Comparison of ENCODE assay signal across 10 cellular contexts in genomic region chr20:22583773-22584629, GRCh38. TPM values are rescaled to one million over a fixed set of nuclear protein-coding genes. Genes with fewer than 3 reads are reported as not detected.
DNase-seq lines count a peak whose midpoint lies in the region; ATAC-seq, FAIRE-seq and TF ChIP-seq lines count a peak whose summit lies in the region.
"Had no signal": no experiment of that assay in that cellular context is flagged by ENCODE, and none has a peak within 500 bp of the region (broad histone marks: within the 10 kb centered on the region; RNA-seq: fewer than 3 reads in every experiment).

Gene FOXA2, minus strand, starts transcription at chr20:22584572. Its CDS starts 294 bp downstream, at chr20:22584278.

- DNase-seq in SK-N-SH (no peak), Peyer's patch (peak in 1 of 3 donors; percentile 76), keratinocyte (ENCODE audit: low read depth, low spot score) (no peak), thoracic aorta (ENCODE audit: low spot score) (no peak), hypothalamus (lab: John Stamatoyannopoulos, UW) (no peak), OCI-LY7 (ENCODE audit: low spot score) (no peak)

- H3K27me3 ChIP-seq in SK-N-SH (ENCODE audit: insufficient read depth) = peaks cover 83% of the 10 kb centered on the region
- peaks cover 0 to 23% of the 10 kb centered on the region in 2 donors for H3K27me3 ChIP-seq in Peyer's patch
- H3K27me3 ChIP-seq in keratinocyte (ENCODE audit: control insufficient read depth, extremely low read depth, insufficient read depth, low read length) = peaks cover 80% of the 10 kb centered on the region
- peaks cover 4% of the 10 kb centered on the region for H3K27me3 ChIP-seq in thoracic aorta (replicated peaks; ENCODE audit: insufficient read depth)

- CTCF ChIA-PET in SK-N-SH (lab: Yijun Ruan, JAX) (no interaction called here), OCI-LY7 (lab: Charles Lee; ENCODE audit: unreplicated experiment) (no interaction called here)

- dilution Hi-C loops in keratinocyte (cut with MboI; ENCODE audit: extremely low pct_ligation_motif_present, low sequenced_read_pairs) = no loop called here

- H3K4me2 ChIP-seq in SK-N-SH (peak within 1 kb of the TSS; percentile 62; the same call in 1 of the 2 replicates), keratinocyte (ENCODE audit: control insufficient read depth, extremely low read depth, insufficient read depth, low read depth, low read length) (peak within 1 kb of the TSS; percentile 70), OCI-LY7 (ENCODE audit: low read length) (no peak within 1 kb of the TSS)

- H3K9me3 ChIP-seq in SK-N-SH (no peaks in the 10 kb centered on the region), Peyer's patch (peaks cover 0 to 16% (median 0%) of the 10 kb centered on the region in 4 donors), keratinocyte (ENCODE audit: control insufficient read depth, low read depth, low read length) (no peaks in the 10 kb centered on the region), thoracic aorta (no peaks in the 10 kb centered on the region), OCI-LY7 (ENCODE audit: low read length) (no peaks in the 10 kb centered on the region)

- no peak for TF ChIP-seq CTCF in SK-N-SH (IDR thresholded peaks at IDR 0.05)
- no peak for TF ChIP-seq CTCF in Peyer's patch (IDR thresholded peaks at IDR 0.05)
- no peak for TF ChIP-seq CTCF in keratinocyte (optimal IDR thresholded peaks at IDR 0.05 in 1 of 3, IDR thresholded peaks at IDR 0.05 in 1 of 3, conservative IDR thresholded peaks at IDR 0.05 in 1 of 3; ENCODE audit: extremely low read depth in 1 of 3, insufficient read depth in 2 of 3, low read length in 3 of 3)
- no peak for TF ChIP-seq CTCF in thoracic aorta (IDR thresholded peaks at IDR 0.05)
- TF ChIP-seq CTCF in OCI-LY7 (conservative IDR thresholded peaks at IDR 0.05; ENCODE audit: low read length) = no peak

- TF ChIP-seq POLR2A in Peyer's patch (IDR thresholded peaks at IDR 0.05) = no peak

- intact Hi-C loops in OCI-LY7 (cut with micrococcal nuclease; ENCODE audit: unreplicated experiment) = no loop called here

- no peaks in the 10 kb centered on the region for H4K20me1 ChIP-seq in SK-N-SH (ENCODE audit: insufficient read depth)
- no peaks in the 10 kb centered on the region for H4K20me1 ChIP-seq in keratinocyte (ENCODE audit: control insufficient read depth, extremely low read depth, insufficient read depth, low read length)
- no peaks in the 10 kb centered on the region for H4K20me1 ChIP-seq in OCI-LY7 (ENCODE audit: insufficient read depth, low read length)

- no TSS peak for BruUV-seq in OCI-LY7 (replicated peaks; lab: Mats Ljungman, UMichigan)

- H3K9me2 ChIP-seq in SK-N-SH (no peaks in the 10 kb centered on the region), OCI-LY7 (ENCODE audit: insufficient read depth, low read length) (no peaks in the 10 kb centered on the region)

- H3K4me1 ChIP-seq in SK-N-SH (ENCODE audit: control insufficient read depth in 1 of 2, insufficient read depth in 2 of 2, low read depth in 1 of 2, low read length in 1 of 2) (no peaks in the 10 kb centered on the region), Peyer's patch (peaks cover 0 to 48% (median 0%) of the 10 kb centered on the region in 4 donors), keratinocyte (ENCODE audit: control insufficient read depth, extremely low read depth, insufficient read depth, low read length) (no peaks in the 10 kb centered on the region), thoracic aorta (ENCODE audit: control insufficient read depth in 1 of 2, low read depth in 2 of 2) (peaks cover 10 to 35% of the 10 kb centered on the region in 2 donors), OCI-LY7 (ENCODE audit: insufficient read depth, low read length, poor library complexity, severe bottlenecking) (no peaks in the 10 kb centered on the region)

- TF ChIP-seq EP300 in SK-N-SH (IDR thresholded peaks at IDR 0.05; ENCODE audit: borderline replicate concordance in 1 of 2, low read depth in 1 of 2, low read length in 1 of 2) = no peak

- POLR2A ChIA-PET in SK-N-SH (lab: Yijun Ruan, JAX) (no interaction called here), OCI-LY7 (lab: Charles Lee) (no interaction called here)

- ATAC-seq in SK-N-SH treated with all-trans-retinoic acid at 6 μM for 48 hours (no peak), thoracic aorta (ENCODE audit: insufficient number of reproducible peaks, low FRiP score, low read depth) (no peak), HG02763 (IDR thresholded peaks at IDR 0.05; ENCODE audit: unreplicated experiment) (no peak)

- no peaks in the 10 kb centered on the region for H3K9me1 ChIP-seq in keratinocyte (ENCODE audit: control insufficient read depth, extremely low read depth, insufficient read depth, low read length)

- H3K36me3 ChIP-seq in SK-N-SH (replicated peaks in 1 of 2; ENCODE audit: control insufficient read depth in 1 of 2, insufficient read depth in 2 of 2, low read length in 1 of 2) (no peaks in the 10 kb centered on the region), Peyer's patch (no peaks in the 10 kb centered on the region), keratinocyte (ENCODE audit: control insufficient read depth in 2 of 2, extremely low read depth in 1 of 2, insufficient read depth in 2 of 2, low read length in 2 of 2) (no peaks in the 10 kb centered on the region), thoracic aorta (no peaks in the 10 kb centered on the region), OCI-LY7 (ENCODE audit: insufficient read depth, low read length) (no peaks in the 10 kb centered on the region)

- no peak for TF ChIP-seq RAD21 in SK-N-SH (IDR thresholded peaks at IDR 0.05; ENCODE audit: low read length)

- WGBS in SK-N-SH (ENCODE audit: low lambda C conversion rate) = 1% methylated on average over 57 of the region's 58 CpGs

- H3K27ac ChIP-seq in SK-N-SH (ENCODE audit: low read depth in 2 of 2, low read length in 1 of 2) (no peak within 1 kb of the TSS), Peyer's patch (peak within 1 kb of the TSS in 3 of 4 donors; percentile 38 to 68 (median 43)), keratinocyte (ENCODE audit: control insufficient read depth, insufficient read depth, low read length) (no peak within 1 kb of the TSS), thoracic aorta (no peak within 1 kb of the TSS), OCI-LY7 (ENCODE audit: low read depth, low read length, poor library complexity, severe bottlenecking) (no peak within 1 kb of the TSS)
- H3K27ac ChIP-seq: SK-N-MC had no signal

- no peaks in the 10 kb centered on the region for H3F3A ChIP-seq in SK-N-SH (replicated peaks; ENCODE audit: insufficient read depth)

- H3K79me2 ChIP-seq in SK-N-SH (ENCODE audit: insufficient read depth) (no peaks in the 10 kb centered on the region), keratinocyte (ENCODE audit: control insufficient read depth, insufficient read depth, low read length) (no peaks in the 10 kb centered on the region), OCI-LY7 (ENCODE audit: insufficient read depth, low read depth, low read length) (no peaks in the 10 kb centered on the region)

- no peak within 1 kb of the TSS for H3K9ac ChIP-seq in SK-N-SH
- H3K9ac ChIP-seq in keratinocyte (ENCODE audit: control insufficient read depth, extremely low read depth, insufficient read depth, low read length) = no peak within 1 kb of the TSS

- H3K4me3 ChIP-seq in SK-N-SH (ENCODE audit: low read depth in 2 of 2, low read length in 1 of 2) = no peak within 1 kb of the TSS
- H3K4me3 ChIP-seq in Peyer's patch = peak within 1 kb of the TSS in 3 of 4 donors; percentile 22 to 50 (median 40)
- peak within 1 kb of the TSS; percentile 22 to 65 (median 61) for H3K4me3 ChIP-seq in keratinocyte (ENCODE audit: control insufficient read depth in 2 of 3, extremely low read depth in 1 of 3, insufficient read depth in 2 of 3, low read depth in 1 of 3, low read length in 3 of 3)
- H3K4me3 ChIP-seq in thoracic aorta = peak within 1 kb of the TSS; percentile 57
- no peak within 1 kb of the TSS for H3K4me3 ChIP-seq in OCI-LY7 (ENCODE audit: low read depth, low read length, poor library complexity, severe bottlenecking)
- H3K4me3 ChIP-seq: SK-N-MC had no signal

- H2AFZ ChIP-seq in SK-N-SH (ENCODE audit: low read depth) (no peak within 1 kb of the TSS), keratinocyte (ENCODE audit: control insufficient read depth, low read length) (peak within 1 kb of the TSS; percentile 26), OCI-LY7 (ENCODE audit: low read length) (no peak within 1 kb of the TSS)

- no peak for FAIRE-seq in keratinocyte (lab: Jason Lieb, UNC)
- FAIRE-seq: islet of Langerhans had no signal

TF ChIP-seq in SK-N-SH, 30 proteins besides CTCF, POLR2A, EP300 and RAD21 (continues in another document):
- no peak for TF ChIP-seq CHD2 (IDR thresholded peaks at IDR 0.05; ENCODE audit: low read length, partially characterized antibody)
- no peak for TF ChIP-seq POLR2AphosphoS5 (IDR thresholded peaks at IDR 0.05; ENCODE audit: low read depth, low read length)
- no peak for TF ChIP-seq RCOR1 (IDR thresholded peaks at IDR 0.05; ENCODE audit: low read length)
- TF ChIP-seq ELF1 (IDR thresholded peaks at IDR 0.05) = no peak
- no peak for TF ChIP-seq JUND (IDR thresholded peaks at IDR 0.05)

TF ChIP-seq in SK-N-SH treated with all-trans-retinoic acid at 6 μM for 48 hours, 23 proteins besides CTCF, POLR2A, EP300 and RAD21 (continues in another document):
- no peak for TF ChIP-seq RARB (CRISPR knock-in tag; IDR thresholded peaks at IDR 0.05)
- no peak for TF ChIP-seq OSR1 (CRISPR knock-in tag; IDR thresholded peaks at IDR 0.05)
- TF ChIP-seq ZNF8 (CRISPR knock-in tag; IDR thresholded peaks at IDR 0.05) = no peak
- no peak for TF ChIP-seq ZFP3 (CRISPR knock-in tag; IDR thresholded peaks at IDR 0.05)
- no peak for TF ChIP-seq PPARA (CRISPR knock-in tag; IDR thresholded peaks at IDR 0.05; ENCODE audit: borderline replicate concordance)

RNA-seq across cellular contexts. Expression of gene FOXA2, which starts in this region (rescaled TPM):
- polyA plus RNA-seq in SK-N-SH (2012; rRNA removed) = not detected in 2 replicates
- polyA plus RNA-seq in SK-N-SH (2012; cell fraction: cytosol; rRNA removed) = not detected in 2 replicates
- polyA plus RNA-seq in SK-N-SH (2012; cell fraction: nucleus; rRNA removed) = not detected in 2 replicates
- total RNA-seq in Peyer's patch = 1 to 10 TPM; 4.1 to 9.1 (median 5.4) TPM
- polyA plus RNA-seq in keratinocyte = 0.12 to 0.36 TPM (median 0.16 TPM) in 3 replicates
- 0.54 TPM for polyA plus RNA-seq in keratinocyte (2011; ENCODE audit: low read depth)
- 0.10 TPM in 2 replicates for polyA plus RNA-seq in keratinocyte (2011; cell fraction: cytosol; rRNA removed)
- 0.27 and 0.28 TPM in 2 replicates for polyA plus RNA-seq in keratinocyte (2011; cell fraction: nucleus; rRNA removed)
- 0.47 and 0.72 TPM in 2 replicates for polyA plus RNA-seq in keratinocyte (2012; ENCODE audit: low replicate concordance)
- 0.36 TPM in 1 of 3 replicates, not detected in the others for polyA minus RNA-seq in keratinocyte
- not detected for polyA minus RNA-seq in keratinocyte (2011; cell fraction: cytosol; rRNA and poly(A)+ RNA removed)
- polyA minus RNA-seq in keratinocyte (2011; cell fraction: nucleus; rRNA and poly(A)+ RNA removed) = 0.23 and 0.32 TPM in 2 replicates
- under 1 TPM in 1 of 2 donors, not detected in 1; 0.49 TPM for total RNA-seq in thoracic aorta
- not detected in 2 replicates for total RNA-seq in OCI-LY7 (2014; rRNA removed; shearing (Covaris generic))
- total RNA-seq in OCI-LY7 (2022) = not detected in 2 replicates

Comparison
In these comparisons a context has a peak if more than half of its experiments do, and no peak if none do; other contexts are left out.
1. H3K27ac ChIP-seq: peak in Peyer's patch (3 of 4); none in SK-N-SH (0 of 2), keratinocyte (single experiment), thoracic aorta (0 of 2) and OCI-LY7 (single experiment).
2. H3K4me3 ChIP-seq: peak in Peyer's patch (3 of 4), keratinocyte (3 of 3) and thoracic aorta (single experiment); none in SK-N-SH (0 of 2) and OCI-LY7 (single experiment).